In the genomic region with DNA sequence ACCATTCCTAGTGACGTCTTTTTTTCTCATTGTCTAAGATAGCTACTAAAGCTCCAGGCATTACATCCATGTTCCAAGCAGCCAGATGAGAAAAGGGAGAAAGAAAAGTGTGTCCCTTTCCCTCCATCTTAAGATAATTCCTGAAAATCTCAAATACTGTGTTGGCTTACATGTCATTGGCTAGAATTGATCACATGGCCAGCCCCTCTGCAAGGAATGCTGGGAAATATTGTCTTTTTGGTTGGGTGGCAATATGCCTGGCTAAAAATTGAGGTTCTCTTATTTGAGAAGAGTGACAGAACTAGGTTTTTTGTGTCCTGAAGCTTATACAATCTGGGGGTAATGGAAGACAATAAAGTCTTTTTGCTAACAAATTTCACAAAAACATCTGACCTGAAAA, we compare ENCODE assay signal across 7 cellular contexts.
"Had no signal": no experiment of that assay in that cellular context is flagged by ENCODE, and none has a peak within 500 bp of the region (broad histone marks: within the 10 kb centered on the region; RNA-seq: fewer than 3 reads in every experiment).

No MANE protein-coding gene starts in this region.

- DNase-seq: IMR-90, KBM-7, KG1 had no signal

- H3K27ac ChIP-seq: HL-60, KMS-11 had no signal

- ATAC-seq: HepG2 had no signal

- H3K4me2 ChIP-seq: KMS-11 had no signal

- H3K9ac ChIP-seq: KMS-11 had no signal

- FAIRE-seq: HepG2, HTR-8/SVneo had no signal
